ENCODE assay signal across 9 cellular contexts in the genomic region with DNA sequence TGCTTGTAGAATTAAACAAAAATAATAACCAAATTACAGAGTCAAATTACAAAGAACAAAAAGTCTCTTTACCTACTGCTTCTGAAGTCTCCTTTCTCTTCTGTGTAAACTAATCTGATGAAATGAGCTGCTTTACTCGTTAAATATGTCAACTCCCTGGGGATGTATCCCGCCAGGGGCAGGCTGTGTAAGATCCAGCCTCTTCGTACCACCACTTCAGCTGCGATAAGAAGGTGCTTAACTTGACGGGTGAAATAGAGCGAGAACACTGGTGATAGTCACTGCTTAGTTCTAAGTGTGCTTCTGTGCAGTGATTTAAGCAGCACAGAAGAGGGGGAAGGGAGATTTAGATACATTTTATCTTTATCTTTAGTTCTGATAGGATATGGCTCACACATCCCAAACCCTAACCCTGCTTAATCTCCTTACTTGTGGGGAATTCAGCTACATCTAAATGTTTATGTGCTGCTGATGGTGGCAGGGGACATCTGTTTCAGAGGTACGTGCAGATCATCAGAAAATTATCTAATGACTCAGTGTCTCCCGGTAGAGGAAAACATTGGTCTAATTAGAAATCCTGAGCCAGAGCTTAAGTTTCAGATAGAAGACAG. TPM values are rescaled to one million over a fixed set of nuclear protein-coding genes. Genes with fewer than 3 reads are reported as not detected.
DNase-seq lines count a peak whose midpoint lies in the region; ATAC-seq lines count a peak whose summit lies in the region.
"Had no signal": no experiment of that assay in that cellular context is flagged by ENCODE, and none has a peak within 500 bp of the region (broad histone marks: within the 10 kb centered on the region; RNA-seq: fewer than 3 reads in every experiment).

No MANE protein-coding gene starts in this region.

- in situ Hi-C loops in SK-MEL-5 (cut with HindIII; ENCODE audit: low pct_unique_long_range_greater_than_20kb, low sequenced_read_pairs) = no loop called here

- ATAC-seq in GM18511 (IDR thresholded peaks at IDR 0.05; ENCODE audit: unreplicated experiment) (no peak), GM18873 (IDR thresholded peaks at IDR 0.05; ENCODE audit: low FRiP score, unreplicated experiment) (no peak)

- DNase-seq in COLO829 (ENCODE audit: low spot score) (peak; percentile 70), NCI-H1105 (lab: John Stamatoyannopoulos, UW) (peak; percentile 10), SK-MEL-5 (ENCODE audit: low read depth, low spot score) (peak; percentile 6), left kidney (ENCODE audit: low read depth, low spot score) (peak; percentile 83), RPMI8226 (no peak), COLO668 (lab: John Stamatoyannopoulos, UW; ENCODE audit: unreplicated experiment) (no peak)
- DNase-seq: activated CD8-positive, alpha-beta memory T cell treated with anti-CD3 and anti-CD28 coated beads for 24 hours had no signal

RNA-seq across cellular contexts. Expression of a gene that starts 46.0 kb away (rescaled TPM):
- 0.79 and 0.80 TPM in 2 replicates for total RNA-seq in SK-MEL-5 (2014; rRNA removed; shearing (Covaris generic))
- 0.46 and 0.87 TPM in 2 replicates for polyA plus RNA-seq in SK-MEL-5 (2015; cell fraction: cytosol; rRNA removed)
- polyA plus RNA-seq in SK-MEL-5 (2015; cell fraction: nucleus; rRNA removed) = 0.52 and 0.69 TPM in 2 replicates

Comparison
In these comparisons a context has a peak if more than half of its experiments do, and no peak if none do; other contexts are left out.
1. DNase-seq: peak in COLO829 (single experiment), NCI-H1105 (single experiment), SK-MEL-5 (single experiment) and left kidney (single experiment); none in RPMI8226 (single experiment) and COLO668 (single experiment).